ENCODE assay signal across 1 cellular context in genomic region chr2:8575011-8575750, GRCh38.
TF ChIP-seq lines count a peak whose summit lies in the region.

No MANE protein-coding gene starts in this region.

TF ChIP-seq in GM12878, 131 proteins besides CTCF, POLR2A, EP300 and RAD21 (continued from another document):
- no peak for TF ChIP-seq REST (IDR thresholded peaks at IDR 0.05; ENCODE audit: low read depth, low read length)
- TF ChIP-seq MYB (IDR thresholded peaks at IDR 0.05; ENCODE audit: borderline replicate concordance, low read depth, low read length), result no peak
- no peak for TF ChIP-seq BMI1 (IDR thresholded peaks at IDR 0.05; ENCODE audit: borderline replicate concordance)
- peak; percentile 66 for TF ChIP-seq RUNX3 (IDR thresholded peaks at IDR 0.05; ENCODE audit: low read length)
- TF ChIP-seq E2F4 (IDR thresholded peaks at IDR 0.05; ENCODE audit: low read depth, low read length), result peak; percentile 19; the same call in 1 of the 2 replicates
- TF ChIP-seq ZBTB40 (IDR thresholded peaks at IDR 0.05; ENCODE audit: borderline replicate concordance), result peak; percentile 44; the same call in 1 of the 2 replicates
- TF ChIP-seq NFYA (IDR thresholded peaks at IDR 0.05; ENCODE audit: borderline replicate concordance, low read depth, low read length), result no peak
- TF ChIP-seq NR2C1 (IDR thresholded peaks at IDR 0.05), result no peak
- peak; percentile 64; the same call in 1 of the 2 replicates for TF ChIP-seq SPI1 (IDR thresholded peaks at IDR 0.05; ENCODE audit: borderline replicate concordance, insufficient read depth, low read depth, low read length)
- no peak for TF ChIP-seq HDAC2 (IDR thresholded peaks at IDR 0.05)
- no peak for TF ChIP-seq STAT1 (conservative IDR thresholded peaks at IDR 0.05)
- 0 out of 2 replicates have a peak, but pooled peaks have one; percentile 16 for TF ChIP-seq ZNF217 (IDR thresholded peaks at IDR 0.05)
- no peak for TF ChIP-seq RCOR1 (conservative IDR thresholded peaks at IDR 0.05; ENCODE audit: low read depth, low read length)
- no peak for TF ChIP-seq FOXM1 (IDR thresholded peaks at IDR 0.05; ENCODE audit: low read depth, low read length)
- no peak for TF ChIP-seq CHD1 (IDR thresholded peaks at IDR 0.05; ENCODE audit: low read depth, low read length)
- peak in 1 of 2 experiments; percentile 16; a peak in 2 of 3 replicates for TF ChIP-seq EGR1 (IDR thresholded peaks at IDR 0.05; ENCODE audit: borderline replicate concordance in 1 of 2, low read depth in 2 of 2, low read length in 2 of 2)
- TF ChIP-seq ZBED1 (IDR thresholded peaks at IDR 0.05; ENCODE audit: borderline replicate concordance), result no peak
- no peak for TF ChIP-seq TCF12 (IDR thresholded peaks at IDR 0.05; ENCODE audit: low read depth, low read length)
- TF ChIP-seq SREBF2 (IDR thresholded peaks at IDR 0.05; ENCODE audit: low read length), result no peak
- no peak for TF ChIP-seq ZBTB11 (CRISPR knock-in tag; IDR thresholded peaks at IDR 0.05)
- TF ChIP-seq IRF4 (IDR thresholded peaks at IDR 0.05; ENCODE audit: low read depth, low read length), result no peak
- TF ChIP-seq SRF (IDR thresholded peaks at IDR 0.05; ENCODE audit: low read depth in 2 of 2, low read length in 2 of 2), result no peak
- TF ChIP-seq POU2F2 (IDR thresholded peaks at IDR 0.05; ENCODE audit: borderline replicate concordance, low read depth, low read length), result no peak
- no peak for TF ChIP-seq FOXK2 (IDR thresholded peaks at IDR 0.05)
- no peak for TF ChIP-seq SUZ12 (IDR thresholded peaks at IDR 0.05; ENCODE audit: unreplicated experiment)
- no peak for TF ChIP-seq CBX3 (IDR thresholded peaks at IDR 0.05; ENCODE audit: borderline replicate concordance, low read depth)
- no peak for TF ChIP-seq MTA2 (IDR thresholded peaks at IDR 0.05; ENCODE audit: low read depth)
- no peak for TF ChIP-seq ZBTB4 (CRISPR knock-in tag; IDR thresholded peaks at IDR 0.05)
- TF ChIP-seq PAX8 (IDR thresholded peaks at IDR 0.05), result no peak
- TF ChIP-seq ZNF687 (IDR thresholded peaks at IDR 0.05), result no peak
- 0 out of 2 replicates have a peak, but pooled peaks have one; percentile 48 for TF ChIP-seq MEF2A (IDR thresholded peaks at IDR 0.05; ENCODE audit: insufficient read depth, low read depth, low read length)
- TF ChIP-seq MLLT1 (IDR thresholded peaks at IDR 0.05), result 0 out of 2 replicates have a peak, but pooled peaks have one; percentile 16
- no peak for TF ChIP-seq NR2C2 (IDR thresholded peaks at IDR 0.05; ENCODE audit: borderline replicate concordance, control insufficient read depth, insufficient read length, low read depth)
- TF ChIP-seq BHLHE40 (IDR thresholded peaks at IDR 0.05; ENCODE audit: borderline replicate concordance in 1 of 2, low read depth in 2 of 2, low read length in 1 of 2), result peak; percentile 87 to 90
- no peak for TF ChIP-seq YY1 (IDR thresholded peaks at IDR 0.05; ENCODE audit: low read depth, low read length)
